8 cellular contexts compared by ENCODE assay signal in genomic region chr1:86703696-86704455, GRCh38. TPM values are rescaled to one million over a fixed set of nuclear protein-coding genes. Genes with fewer than 3 reads are reported as not detected.
DNase-seq lines count a peak whose midpoint lies in the region; ATAC-seq and TF ChIP-seq lines count a peak whose summit lies in the region.

No MANE protein-coding gene starts in this region.

- H3K4me1 Mint-ChIP-seq in WTC11 (peaks cover 25% of the 10 kb centered on the region), naive B cell (peaks cover 37 to 47% (median 41%) of the 10 kb centered on the region in 3 donors)

- H3K9me3 Mint-ChIP-seq in WTC11 (no peaks in the 10 kb centered on the region), naive B cell (peaks cover 0 to 1% (median 0%) of the 10 kb centered on the region in 7 donors)

- no peak for TF ChIP-seq CTCF in WTC11 (IDR thresholded peaks at IDR 0.05)

- POLR2A ChIA-PET in WTC11 (lab: Charles Lee): interaction anchor here (0.6 to 1.6 kb wide), 9 partner anchors 10 to 542 kb away, joined by 3 to 5 read pairs (median 3); partner anchors contain the start of genes HS2ST1 and SELENOF

- H3K4me3 Mint-ChIP-seq in WTC11: peak overlapping the region; percentile 91
- peak overlapping the region; percentile 96 to 99 (median 98) for H3K4me3 Mint-ChIP-seq in naive B cell

- H3K27ac Mint-ChIP-seq in WTC11 (peak overlapping the region; percentile 72), naive B cell (peak overlapping the region; percentile 95 to 99 (median 97))

- CTCF ChIA-PET in WTC11 (lab: Charles Lee): interaction anchor here (0.5 to 2.9 kb wide), 41 partner anchors 10 to 446 kb away, joined by 3 to 36 read pairs (median 5); partner anchors contain the start of genes HS2ST1, ODF2L and SELENOF

- H3K36me3 Mint-ChIP-seq in WTC11: peaks cover 6% of the 10 kb centered on the region
- H3K36me3 Mint-ChIP-seq in naive B cell: peaks cover 0 to 9% of the 10 kb centered on the region in 2 donors

- peak; percentile 81 for DNase-seq in activated effector memory CD4-positive, alpha-beta T cell treated with anti-CD3 and anti-CD28 coated beads, Interleukin-2, amount 50 U/mL, for 16 hours
- no peak for DNase-seq in activated effector memory CD4-positive, alpha-beta T cell treated with Interleukin-2 at 50 U/mL for 16 hours
- DNase-seq in NCI-H2081 treated with DMSO at 0.1 percent for 48 hours (lab: John Stamatoyannopoulos, UW) (peak; percentile 21), WTC11 (ENCODE audit: low spot score) (peak; percentile 35), naive B cell (no peak), A172 (ENCODE audit: low spot score) (no peak)

- peak; percentile 34 for ATAC-seq in HG02840 (IDR thresholded peaks at IDR 0.05; ENCODE audit: low FRiP score, unreplicated experiment)
- ATAC-seq in WTC11: peak; percentile 38
- peak; percentile 53 for ATAC-seq in esophagus mucosa
- peak; percentile 36 to 38 for ATAC-seq in naive B cell (ENCODE audit: low read depth in 2 of 2)

- H3K27me3 Mint-ChIP-seq in WTC11 (ENCODE audit: low read depth) (peaks cover 8% of the 10 kb centered on the region; the same call in 1 of the 2 replicates), naive B cell (no peaks in the 10 kb centered on the region)

TF ChIP-seq in WTC11, 78 proteins besides CTCF, POLR2A, EP300 and RAD21:
- TF ChIP-seq NR1H2 (CRISPR knock-in tag; IDR thresholded peaks at IDR 0.05): no peak
- no peak for TF ChIP-seq ZNF671 (CRISPR knock-in tag; IDR thresholded peaks at IDR 0.05)
- no peak for TF ChIP-seq E2F5 (CRISPR knock-in tag; IDR thresholded peaks at IDR 0.05)
- TF ChIP-seq ERG (CRISPR knock-in tag; IDR thresholded peaks at IDR 0.05): no peak
- no peak for TF ChIP-seq ZNF425 (CRISPR knock-in tag; conservative IDR thresholded peaks at IDR 0.05)
- TF ChIP-seq TCF7 (CRISPR knock-in tag; IDR thresholded peaks at IDR 0.05; ENCODE audit: low read depth): no peak
- TF ChIP-seq JUN (CRISPR knock-in tag; IDR thresholded peaks at IDR 0.05): no peak
- TF ChIP-seq ELF4 (CRISPR knock-in tag; IDR thresholded peaks at IDR 0.05; ENCODE audit: low read depth): no peak
- TF ChIP-seq OVOL2 (CRISPR knock-in tag; IDR thresholded peaks at IDR 0.05; ENCODE audit: borderline replicate concordance): no peak
- TF ChIP-seq TEAD4 (CRISPR knock-in tag; IDR thresholded peaks at IDR 0.05): no peak
- no peak for TF ChIP-seq USF2 (CRISPR knock-in tag; IDR thresholded peaks at IDR 0.05)
- TF ChIP-seq ETV6 (CRISPR knock-in tag; IDR thresholded peaks at IDR 0.05): no peak
- no peak for TF ChIP-seq MXD4 (CRISPR knock-in tag; IDR thresholded peaks at IDR 0.05; ENCODE audit: borderline replicate concordance)
- TF ChIP-seq ARID4B (CRISPR knock-in tag; IDR thresholded peaks at IDR 0.05; ENCODE audit: borderline replicate concordance): 0 out of 2 replicates have a peak, but pooled peaks have one; percentile 18
- TF ChIP-seq USF1 (CRISPR knock-in tag; IDR thresholded peaks at IDR 0.05): 0 out of 2 replicates have a peak, but pooled peaks have one; percentile 35
- TF ChIP-seq ZNF317 (CRISPR knock-in tag; IDR thresholded peaks at IDR 0.05; ENCODE audit: borderline replicate concordance, low read depth): no peak

RNA-seq across cellular contexts. Expression of gene SH3GLB1, which starts 0.5 kb away (rescaled TPM):
- 32.5 to 36.4 TPM (median 33.8 TPM) in 3 replicates for total RNA-seq in WTC11 (2021)
- total RNA-seq in esophagus mucosa: 99.9 TPM
- 10 to 100 TPM; 34.7 to 52.8 (median 45.6) TPM for polyA plus RNA-seq in naive B cell (ENCODE audit: low read depth in 6 of 6)
- total RNA-seq in A172 (2014; rRNA removed; shearing (Covaris generic)): 25.1 and 25.3 TPM in 2 replicates

Comparison
In these comparisons a context has a peak if more than half of its experiments do, and no peak if none do; other contexts are left out.
1. DNase-seq: peak in activated effector memory CD4-positive, alpha-beta T cell treated with anti-CD3 and anti-CD28 coated beads, Interleukin-2, amount 50 U/mL, for 16 hours (single experiment), NCI-H2081 treated with DMSO at 0.1 percent for 48 hours (single experiment) and WTC11 (single experiment); none in activated effector memory CD4-positive, alpha-beta T cell treated with Interleukin-2 at 50 U/mL for 16 hours (single experiment), naive B cell (single experiment) and A172 (single experiment).
2. Peak in every context shown above with its lines, with median percentiles within 50 percentile points of each other: ATAC-seq.